ENCODE assay signal across 10 cellular contexts in genomic region chr9:21812415-21812814, GRCh38. TPM values are rescaled to one million over a fixed set of nuclear protein-coding genes. Genes with fewer than 3 reads are reported as not detected.
DNase-seq lines count a peak whose midpoint lies in the region; ATAC-seq and TF ChIP-seq lines count a peak whose summit lies in the region.
"Had no signal": no experiment of that assay in that cellular context is flagged by ENCODE, and none has a peak within 500 bp of the region (broad histone marks: within the 10 kb centered on the region; RNA-seq: fewer than 3 reads in every experiment).

No MANE protein-coding gene starts in this region.

- H3F3A ChIP-seq in PC-9 (ENCODE audit: insufficient read depth, low read depth) = peaks cover 19% of the 10 kb centered on the region; the same call in 1 of the 2 replicates

- H3K9me3 Mint-ChIP-seq in T-cell = no peaks in the 10 kb centered on the region
- H3K9me3 Mint-ChIP-seq: activated CD4-positive, alpha-beta T cell treated with anti-CD3 and anti-CD28 coated beads, Interleukin-2, amount 10 ng/mL, durations not matched to agents 7 days and 5 days had no signal

- intact Hi-C loops in PC-9 (cut with micrococcal nuclease; ENCODE audit: unreplicated experiment) (loop anchor here (2.0 to 5.0 kb wide), 5 partner anchors 290 to 634 kb away; partner anchors contain the start of gene DMRTA1), sciatic nerve (cut with DNase I) (loop anchor here (10.0 kb wide), 2 partner anchors 202 to 422 kb away; no protein-coding TSS in a partner anchor)

- peaks cover 15% of the 10 kb centered on the region for H3K36me3 ChIP-seq in PC-9 (ENCODE audit: low read depth)

- H4K20me1 ChIP-seq in PC-9 (ENCODE audit: insufficient read depth) = no peaks in the 10 kb centered on the region

- ATAC-seq in sciatic nerve = peak; percentile 9
- no peak for ATAC-seq in T-cell (replicated peaks in 1 of 4)
- no peak for ATAC-seq in HG02973 (IDR thresholded peaks at IDR 0.05; ENCODE audit: unreplicated experiment)

- DNase-seq in DMS53 (lab: John Stamatoyannopoulos, UW) (peak; percentile 35), DMS53 treated with DMSO at 0.1 percent for 48 hours (lab: John Stamatoyannopoulos, UW; ENCODE audit: unreplicated experiment) (no peak), PC-9 (peak in 1 of 2 experiments; percentile 50), epithelial cell of esophagus (ENCODE audit: low read depth) (peak; percentile 90), sciatic nerve (ENCODE audit: low spot score) (no peak), NCI-H1694 (lab: John Stamatoyannopoulos, UW) (no peak), T-cell (no peak)
- DNase-seq: SIG-M5 had no signal

- no peaks in the 10 kb centered on the region for H3K27me3 Mint-ChIP-seq in T-cell
- H3K27me3 Mint-ChIP-seq: activated CD4-positive, alpha-beta T cell treated with anti-CD3 and anti-CD28 coated beads, Interleukin-2, amount 10 ng/mL, durations not matched to agents 7 days and 5 days had no signal

- no peaks in the 10 kb centered on the region for H3K27me3 ChIP-seq in PC-9 (ENCODE audit: insufficient read depth, low read depth)

- H3K9me2 ChIP-seq in PC-9 (ENCODE audit: insufficient read depth) = no peaks in the 10 kb centered on the region

- H3K4me2 ChIP-seq in PC-9 = no peak overlapping the region

- H3K79me2 ChIP-seq in PC-9 (ENCODE audit: low read depth) = peaks cover 68% of the 10 kb centered on the region

- BruUV-seq in PC-9 (replicated peaks; lab: Mats Ljungman, UMichigan) = no TSS peak

- H3K4me1 ChIP-seq in PC-9 (replicated peaks; ENCODE audit: insufficient read depth) = 0 out of 2 replicates have a peak, but pooled peaks cover 7% of the 10 kb centered on the region

- no peak overlapping the region for H3K27ac Mint-ChIP-seq in T-cell
- H3K27ac Mint-ChIP-seq: activated CD4-positive, alpha-beta T cell treated with anti-CD3 and anti-CD28 coated beads, Interleukin-2, amount 10 ng/mL, durations not matched to agents 7 days and 5 days had no signal

- no peaks in the 10 kb centered on the region for H3K9me3 ChIP-seq in PC-9 (ENCODE audit: insufficient read depth, low read depth)

- H2AFZ ChIP-seq in PC-9 = no peak overlapping the region

- H3K27ac ChIP-seq in PC-9 = peak overlapping the region; percentile 53; the same call in 1 of the 2 replicates

- H3K4me3 ChIP-seq in PC-9 (no peak overlapping the region), epithelial cell of esophagus (ENCODE audit: low read length) (no peak overlapping the region)

- POLR2A ChIA-PET in PC-9 (lab: Charles Lee; ENCODE audit: unreplicated experiment) (no interaction called here), T-cell (lab: Charles Lee) (interaction anchor here in 1 of 2 donors (0.6 kb wide), 1 partner anchor 608 kb away, joined by 3 read pairs; no protein-coding TSS in a partner anchor)

- TF ChIP-seq CTCF in PC-9 (conservative IDR thresholded peaks at IDR 0.05) (no peak), epithelial cell of esophagus (IDR thresholded peaks at IDR 0.05; ENCODE audit: insufficient read depth, low read depth, low read length, missing control alignments) (no peak)

- no peak overlapping the region for H3K4me3 Mint-ChIP-seq in T-cell
- H3K4me3 Mint-ChIP-seq: activated CD4-positive, alpha-beta T cell treated with anti-CD3 and anti-CD28 coated beads, Interleukin-2, amount 10 ng/mL, durations not matched to agents 7 days and 5 days had no signal

- H3K4me1 Mint-ChIP-seq in T-cell = peaks cover 6 to 27% (median 17%) of the 10 kb centered on the region in 3 donors

- H3K36me3 Mint-ChIP-seq in T-cell = peaks cover 35% of the 10 kb centered on the region

- CTCF ChIA-PET in PC-9 (lab: Charles Lee) = interaction anchor here (0.6 kb wide), 2 partner anchors 24 to 427 kb away, joined by 4 read pairs; no protein-coding TSS in a partner anchor
- CTCF ChIA-PET in T-cell (lab: Charles Lee) = interaction anchor here (0.5 to 4.5 kb wide), 16 partner anchors 9 to 871 kb away, joined by 3 to 69 read pairs (median 4); partner anchors contain the start of gene CDKN2B (in 1 of the 2)

RNA-seq across cellular contexts. Expression of gene MTAP, which starts 10.0 kb away (rescaled TPM):
- total RNA-seq in PC-9 (2021) (44.1 and 46.1 TPM in 2 replicates), sciatic nerve (42.5 TPM), T-cell (10 to 100 TPM; 32.0 to 41.9 (median 34.6) TPM)

Comparison
In these comparisons a context has a peak if more than half of its experiments do, and no peak if none do; other contexts are left out.
1. DNase-seq: peak in DMS53 (single experiment) and epithelial cell of esophagus (single experiment); none in DMS53 treated with DMSO at 0.1 percent for 48 hours (single experiment), sciatic nerve (single experiment), NCI-H1694 (single experiment) and T-cell (0 of 34).